In the genomic region with DNA sequence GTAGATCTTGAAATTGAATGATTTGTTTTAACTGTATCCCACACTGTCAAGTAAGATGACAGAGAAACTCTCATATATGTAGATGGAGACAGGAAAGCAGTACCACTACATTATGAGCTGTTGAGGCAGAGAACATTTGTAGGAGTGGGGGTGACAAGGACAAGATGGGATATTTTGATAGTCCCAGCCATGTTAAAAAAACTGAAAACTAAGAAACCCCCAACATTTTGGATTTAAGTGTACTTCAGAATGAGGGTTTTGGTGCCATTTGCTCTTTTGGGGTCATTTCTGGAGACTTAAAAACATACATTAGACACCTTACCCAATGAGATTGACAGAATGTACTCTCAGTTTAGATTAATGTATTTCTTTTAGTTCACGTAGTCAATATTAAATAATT, we compare ENCODE assay signal across 11 cellular contexts.
DNase-seq lines count a peak whose midpoint lies in the region; ATAC-seq and TF ChIP-seq lines count a peak whose summit lies in the region.
"Had no signal": no experiment of that assay in that cellular context is flagged by ENCODE, and none has a peak within 500 bp of the region (broad histone marks: within the 10 kb centered on the region; RNA-seq: fewer than 3 reads in every experiment).

No MANE protein-coding gene starts in this region.

- no peak overlapping the region for H2AFZ ChIP-seq in DND-41 (ENCODE audit: low read depth, low read length)
- no peak overlapping the region for H2AFZ ChIP-seq in PC-3 (ENCODE audit: low read length)

- H3K4me2 ChIP-seq in DND-41 (ENCODE audit: insufficient read depth, low read length) = peak overlapping the region; percentile 91
- peak overlapping the region; percentile 93 for H3K4me2 ChIP-seq in PC-3 (ENCODE audit: low read length)

- H4K20me1 ChIP-seq in DND-41 (ENCODE audit: insufficient read depth, low read length) (no peaks in the 10 kb centered on the region), PC-3 (ENCODE audit: low read length) (no peaks in the 10 kb centered on the region)

- no peaks in the 10 kb centered on the region for H3K9me2 ChIP-seq in PC-3 (replicated peaks; ENCODE audit: low read length)

- BruUV-seq in PC-3 (replicated peaks; lab: Mats Ljungman, UMichigan) = no TSS peak

- H3K79me2 ChIP-seq in DND-41 (ENCODE audit: insufficient read depth, low read length) = no peaks in the 10 kb centered on the region
- no peaks in the 10 kb centered on the region for H3K79me2 ChIP-seq in PC-3 (ENCODE audit: low read length)

- H3K4me1 ChIP-seq in DND-41 (ENCODE audit: insufficient read depth, low read length) = peaks cover 33% of the 10 kb centered on the region
- peaks cover 22% of the 10 kb centered on the region for H3K4me1 ChIP-seq in PC-3 (ENCODE audit: insufficient read depth, low read length)
- H3K4me1 ChIP-seq in rectal smooth muscle tissue (ENCODE audit: control insufficient read depth, insufficient read depth, low read length) = no peaks in the 10 kb centered on the region

- peak overlapping the region; percentile 65 for H3K9ac ChIP-seq in DND-41 (ENCODE audit: low read depth, low read length)
- H3K9ac ChIP-seq in PC-3 (ENCODE audit: low read length) = no peak overlapping the region
- H3K9ac ChIP-seq in rectal smooth muscle tissue (ENCODE audit: low read length) = no peak overlapping the region

- H3F3A ChIP-seq in PC-3 (ENCODE audit: low read length, unreplicated experiment) = no peaks in the 10 kb centered on the region

- H3K27me3 ChIP-seq in DND-41 (ENCODE audit: insufficient read depth, low read length, poor library complexity) (peaks cover 41% of the 10 kb centered on the region), PC-3 (ENCODE audit: low read length) (peaks cover 16% of the 10 kb centered on the region), rectal smooth muscle tissue (ENCODE audit: control insufficient read depth, insufficient read depth, low read length) (no peaks in the 10 kb centered on the region)

- DNase-seq in DND-41 = no peak
- no peak for DNase-seq in PC-3
- DNase-seq in fibroblast of villous mesenchyme (ENCODE audit: low read depth) = no peak
- DNase-seq in HuH-7.5 (ENCODE audit: low spot score) = no peak
- DNase-seq in GOT3 (lab: John Stamatoyannopoulos, UW) = no peak
- DNase-seq: activated CD4-positive, alpha-beta T cell treated with anti-CD3 and anti-CD28 coated beads, Interleukin-2, amount 50 U/mL, for 48 hours; mammary epithelial cell; NCI-H446 treated with DMSO at 0.1 percent for 48 hours; T1000 had no signal

- CTCF ChIA-PET in PC-3 (lab: Charles Lee) = interaction anchor here (0.6 to 1.0 kb wide), 2 partner anchors 40 to 537 kb away, joined by 3 to 5 read pairs; no protein-coding TSS in a partner anchor

- no peak for TF ChIP-seq CTCF in DND-41 (IDR thresholded peaks at IDR 0.05; ENCODE audit: borderline replicate concordance, extremely low read depth, low read length, poor library complexity, severe bottlenecking)
- TF ChIP-seq CTCF in PC-3 (conservative IDR thresholded peaks at IDR 0.05; ENCODE audit: low read depth, low read length) = no peak
- TF ChIP-seq CTCF in fibroblast of villous mesenchyme (IDR thresholded peaks at IDR 0.05; ENCODE audit: insufficient read depth, low read depth, low read length) = no peak

- ATAC-seq in DND-41 (ENCODE audit: insufficient read depth, low read depth) = no peak
- no peak for ATAC-seq in PC-3
- no peak for ATAC-seq in GM18498 (IDR thresholded peaks at IDR 0.05; ENCODE audit: unreplicated experiment)

- intact Hi-C loops in PC-3 (cut with micrococcal nuclease) = loop anchor here (1.0 to 10.0 kb wide), 6 partner anchors 73 to 524 kb away; no protein-coding TSS in a partner anchor

- no peak overlapping the region for H3K27ac ChIP-seq in DND-41 (ENCODE audit: low read length)
- no peak overlapping the region for H3K27ac ChIP-seq in PC-3 (ENCODE audit: low read length)
- H3K27ac ChIP-seq in rectal smooth muscle tissue (ENCODE audit: low read depth, low read length) = no peak overlapping the region

- no peaks in the 10 kb centered on the region for H3K36me3 ChIP-seq in DND-41 (ENCODE audit: insufficient read depth, low read length)
- no peaks in the 10 kb centered on the region for H3K36me3 ChIP-seq in PC-3 (ENCODE audit: low read depth, low read length)
- H3K36me3 ChIP-seq in rectal smooth muscle tissue (ENCODE audit: control insufficient read depth, insufficient read depth, low read length) = no peaks in the 10 kb centered on the region

- H3K4me3 ChIP-seq in DND-41 (ENCODE audit: low read depth in 1 of 2, low read length in 2 of 2) (peak overlapping the region in 1 of 2 experiments; percentile 79; a peak in 1 of 4 replicates), PC-3 (ENCODE audit: low read length) (peak overlapping the region; percentile 76; the same call in 1 of the 2 replicates), fibroblast of villous mesenchyme (ENCODE audit: low read depth, low read length) (peak overlapping the region; percentile 16), rectal smooth muscle tissue (ENCODE audit: low read length) (peak overlapping the region; percentile 25)

- POLR2A ChIA-PET in PC-3 (lab: Charles Lee; ENCODE audit: unreplicated experiment) = no interaction called here

- H3K9me3 ChIP-seq in DND-41 (ENCODE audit: insufficient read depth, low read length, severe bottlenecking) (no peaks in the 10 kb centered on the region), PC-3 (ENCODE audit: low read length) (no peaks in the 10 kb centered on the region)
